1 cellular context compared by ENCODE assay signal in genomic region chr18:13726228-13726971, GRCh38.
TF ChIP-seq lines count a peak whose summit lies in the region.

TSS of gene FAM210A (minus strand) at chr18:13726558. CDS start at chr18:13682077, 44,481 bp downstream.
TSS of gene RNMT (plus strand) at chr18:13726673. CDS start at chr18:13731518, 4,845 bp downstream.

TF ChIP-seq in SK-N-SH, 30 proteins besides CTCF, POLR2A, EP300 and RAD21 (continued from another document):
- TF ChIP-seq ZBTB33 (IDR thresholded peaks at IDR 0.05; ENCODE audit: borderline replicate concordance, low read depth) (peak; percentile 90; the same call in 1 of the 2 replicates), USF2 (IDR thresholded peaks at IDR 0.05; ENCODE audit: borderline replicate concordance, low read depth, low read length) (peak; percentile 94)
